ENCODE assay signal across 19 cellular contexts in genomic region chr20:56933331-56933698, GRCh38.
DNase-seq lines count a peak whose midpoint lies in the region; ATAC-seq, FAIRE-seq and TF ChIP-seq lines count a peak whose summit lies in the region.
"Had no signal": no experiment of that assay in that cellular context is flagged by ENCODE, and none has a peak within 500 bp of the region (broad histone marks: within the 10 kb centered on the region; RNA-seq: fewer than 3 reads in every experiment).

No MANE protein-coding gene starts in this region.

- H4K20me1 ChIP-seq in PC-3 (ENCODE audit: low read length) = no peaks in the 10 kb centered on the region
- H4K20me1 ChIP-seq in mammary epithelial cell (ENCODE audit: insufficient read depth, low read length) = no peaks in the 10 kb centered on the region
- H4K20me1 ChIP-seq in keratinocyte (ENCODE audit: control insufficient read depth, extremely low read depth, insufficient read depth, low read length) = no peaks in the 10 kb centered on the region
- H4K20me1 ChIP-seq: BLaER1 treated with 17β-estradiol and CSF1 and Interleukin-3, amounts not matched to agents 10 nM and 100 nM had no signal

- CTCF ChIA-PET in PC-3 (lab: Charles Lee) = interaction anchor here (0.5 kb wide), 1 partner anchor 53 kb away, joined by 3 read pairs; no protein-coding TSS in a partner anchor
- CTCF ChIA-PET in mammary epithelial cell (lab: Charles Lee; ENCODE audit: low non-redundant PET) = no interaction called here

- POLR2A ChIA-PET in PC-3 (lab: Charles Lee; ENCODE audit: unreplicated experiment) = no interaction called here

- no peaks in the 10 kb centered on the region for H3K36me3 Mint-ChIP-seq in stimulated activated naive B cell treated with anti-CD40 and anti-IgM and Interleukin-4, amounts not matched to agents 10 μg/mL and 1 μg/mL and 100 μg/mL, for 72 hours
- H3K36me3 Mint-ChIP-seq: CD4-positive, CD25-positive, alpha-beta regulatory T cell had no signal

- peaks cover 27 to 32% of the 10 kb centered on the region in 2 donors for H3K27me3 Mint-ChIP-seq in stimulated activated naive B cell treated with anti-CD40 and anti-IgM and Interleukin-4, amounts not matched to agents 10 μg/mL and 1 μg/mL and 100 μg/mL, for 72 hours

- TF ChIP-seq CTCF in PC-3 (conservative IDR thresholded peaks at IDR 0.05; ENCODE audit: low read depth, low read length) (no peak), mammary epithelial cell (conservative IDR thresholded peaks at IDR 0.05 in 1 of 2, IDR thresholded peaks at IDR 0.05 in 1 of 2; ENCODE audit: extremely low read depth in 1 of 2, insufficient read depth in 1 of 2, low read depth in 1 of 2, low read length in 2 of 2) (no peak), keratinocyte (optimal IDR thresholded peaks at IDR 0.05 in 1 of 3, IDR thresholded peaks at IDR 0.05 in 1 of 3, conservative IDR thresholded peaks at IDR 0.05 in 1 of 3; ENCODE audit: extremely low read depth in 1 of 3, insufficient read depth in 2 of 3, low read length in 3 of 3) (no peak)

- H3K79me2 ChIP-seq in PC-3 (ENCODE audit: low read length) (no peaks in the 10 kb centered on the region), mammary epithelial cell (ENCODE audit: insufficient read depth, low read length) (no peaks in the 10 kb centered on the region), keratinocyte (ENCODE audit: control insufficient read depth, insufficient read depth, low read length) (no peaks in the 10 kb centered on the region)

- DNase-seq in COLO829 (ENCODE audit: low spot score) = peak; percentile 46
- DNase-seq in PC-3 = peak; percentile 82
- peak; percentile 16 for DNase-seq in mammary epithelial cell
- no peak for DNase-seq in keratinocyte (ENCODE audit: low read depth, low spot score)
- DNase-seq in stimulated activated naive B cell treated with anti-CD40 and anti-IgM and Interleukin-4, amounts not matched to agents 10 μg/mL and 1 μg/mL and 100 μg/mL, for 72 hours = no peak
- no peak for DNase-seq in globus pallidus (ENCODE audit: low spot score)
- no peak for DNase-seq in COR-L47 (lab: John Stamatoyannopoulos, UW)
- DNase-seq: ACHN; CD4-positive, CD25-positive, alpha-beta regulatory T cell; DMS153; DMS79 treated with DMSO at 0.1 percent for 48 hours; EL; H9 had no signal

- no peak overlapping the region for H3K9ac ChIP-seq in PC-3 (ENCODE audit: low read length)
- H3K9ac ChIP-seq in mammary epithelial cell (ENCODE audit: insufficient read depth, low read length) = no peak overlapping the region
- no peak overlapping the region for H3K9ac ChIP-seq in keratinocyte (ENCODE audit: control insufficient read depth, extremely low read depth, insufficient read depth, low read length)
- H3K9ac ChIP-seq: BLaER1 treated with 17β-estradiol and CSF1 and Interleukin-3, amounts not matched to agents 10 nM and 100 nM had no signal

- ATAC-seq in PC-3 (peak; percentile 65; the same call in 1 of the 2 replicates), GM21381 (IDR thresholded peaks at IDR 0.05; ENCODE audit: unreplicated experiment) (no peak)
- ATAC-seq in stimulated activated naive B cell treated with anti-CD40 and anti-IgM and Interleukin-4, amounts not matched to agents 10 μg/mL and 1 μg/mL and 100 μg/mL, for 72 hours (replicated peaks) = no peak
- ATAC-seq: GM23338, HepG2 had no signal

- H3K27ac Mint-ChIP-seq in stimulated activated naive B cell treated with anti-CD40 and anti-IgM and Interleukin-4, amounts not matched to agents 10 μg/mL and 1 μg/mL and 100 μg/mL, for 72 hours = no peak overlapping the region
- H3K27ac Mint-ChIP-seq: CD4-positive, CD25-positive, alpha-beta regulatory T cell; GM23338; H9 had no signal

- no TSS peak for BruUV-seq in PC-3 (replicated peaks; lab: Mats Ljungman, UMichigan)
- BruUV-seq in mammary epithelial cell (replicated peaks; lab: Mats Ljungman, UMichigan) = no TSS peak

- H3K4me1 ChIP-seq in PC-3 (ENCODE audit: insufficient read depth, low read length) (peaks cover 14% of the 10 kb centered on the region), mammary epithelial cell (ENCODE audit: insufficient read depth, low read length) (peaks cover 4% of the 10 kb centered on the region), keratinocyte (ENCODE audit: control insufficient read depth, extremely low read depth, insufficient read depth, low read length) (peaks cover 6% of the 10 kb centered on the region)

- no peak overlapping the region for H3K4me3 Mint-ChIP-seq in stimulated activated naive B cell treated with anti-CD40 and anti-IgM and Interleukin-4, amounts not matched to agents 10 μg/mL and 1 μg/mL and 100 μg/mL, for 72 hours
- H3K4me3 Mint-ChIP-seq: CD4-positive, CD25-positive, alpha-beta regulatory T cell; GM23338; H9 had no signal

- H3K4me3 ChIP-seq in PC-3 (ENCODE audit: low read length) (no peak overlapping the region), mammary epithelial cell (replicated peaks in 1 of 3; ENCODE audit: insufficient read depth in 1 of 3, low read depth in 2 of 3, low read length in 3 of 3) (no peak overlapping the region), keratinocyte (ENCODE audit: control insufficient read depth in 2 of 3, extremely low read depth in 1 of 3, insufficient read depth in 2 of 3, low read depth in 1 of 3, low read length in 3 of 3) (no peak overlapping the region)
- H3K4me3 ChIP-seq: BLaER1 treated with 17β-estradiol and CSF1 and Interleukin-3, amounts not matched to agents 10 nM and 100 nM; GM23338 had no signal

- H2AFZ ChIP-seq in PC-3 (ENCODE audit: low read length) (peak overlapping the region; percentile 34), mammary epithelial cell (ENCODE audit: low read depth, low read length) (no peak overlapping the region), keratinocyte (ENCODE audit: control insufficient read depth, low read length) (no peak overlapping the region)
- H2AFZ ChIP-seq: GM23338 had no signal

- H3K9me3 ChIP-seq in PC-3 (ENCODE audit: low read length) (no peaks in the 10 kb centered on the region), mammary epithelial cell (replicated peaks; ENCODE audit: insufficient read depth, low read length) (no peaks in the 10 kb centered on the region), keratinocyte (ENCODE audit: control insufficient read depth, low read depth, low read length) (no peaks in the 10 kb centered on the region)
- H3K9me3 ChIP-seq: BLaER1 treated with 17β-estradiol and CSF1 and Interleukin-3, amounts not matched to agents 10 nM and 100 nM had no signal

- intact Hi-C loops in PC-3 (cut with micrococcal nuclease) (no loop called here), mammary epithelial cell (cut with micrococcal nuclease) (no loop called here)

- peak overlapping the region; percentile 45 for H3K27ac ChIP-seq in PC-3 (ENCODE audit: low read length)
- no peak overlapping the region for H3K27ac ChIP-seq in mammary epithelial cell (ENCODE audit: insufficient read depth, low read depth, low read length)
- H3K27ac ChIP-seq in keratinocyte (ENCODE audit: control insufficient read depth, insufficient read depth, low read length) = no peak overlapping the region
- H3K27ac ChIP-seq: BLaER1 treated with 17β-estradiol and CSF1 and Interleukin-3, amounts not matched to agents 10 nM and 100 nM had no signal

- peak overlapping the region; percentile 42 for H3K4me2 ChIP-seq in PC-3 (ENCODE audit: low read length)
- no peak overlapping the region for H3K4me2 ChIP-seq in mammary epithelial cell (ENCODE audit: insufficient read depth, low read depth, low read length)
- H3K4me2 ChIP-seq in keratinocyte (ENCODE audit: control insufficient read depth, extremely low read depth, insufficient read depth, low read depth, low read length) = peak overlapping the region; percentile 3
- H3K4me2 ChIP-seq: BLaER1 treated with 17β-estradiol and CSF1 and Interleukin-3, amounts not matched to agents 10 nM and 100 nM; GM23338 had no signal

- H3K9me3 Mint-ChIP-seq in stimulated activated naive B cell treated with anti-CD40 and anti-IgM and Interleukin-4, amounts not matched to agents 10 μg/mL and 1 μg/mL and 100 μg/mL, for 72 hours = peaks cover 0 to 2% of the 10 kb centered on the region in 2 donors
- H3K9me3 Mint-ChIP-seq: GM23338, H9 had no signal

- H3K36me3 ChIP-seq in PC-3 (ENCODE audit: low read depth, low read length) (no peaks in the 10 kb centered on the region), mammary epithelial cell (ENCODE audit: insufficient read depth, low read length) (no peaks in the 10 kb centered on the region), keratinocyte (ENCODE audit: control insufficient read depth in 2 of 2, extremely low read depth in 1 of 2, insufficient read depth in 2 of 2, low read length in 2 of 2) (no peaks in the 10 kb centered on the region)
- H3K36me3 ChIP-seq: BLaER1 treated with 17β-estradiol and CSF1 and Interleukin-3, amounts not matched to agents 10 nM and 100 nM had no signal

- no peaks in the 10 kb centered on the region for H3K9me1 ChIP-seq in keratinocyte (ENCODE audit: control insufficient read depth, extremely low read depth, insufficient read depth, low read length)

- no peaks in the 10 kb centered on the region for H3F3A ChIP-seq in PC-3 (ENCODE audit: low read length, unreplicated experiment)

- H3K27me3 ChIP-seq in PC-3 (ENCODE audit: low read length) (no peaks in the 10 kb centered on the region), mammary epithelial cell (ENCODE audit: insufficient read depth, low read length) (peaks cover 2% of the 10 kb centered on the region), keratinocyte (ENCODE audit: control insufficient read depth, extremely low read depth, insufficient read depth, low read length) (no peaks in the 10 kb centered on the region)

- dilution Hi-C loops in mammary epithelial cell (cut with HindIII; ENCODE audit: low sequenced_read_pairs) = no loop called here
- dilution Hi-C loops in keratinocyte (cut with MboI; ENCODE audit: extremely low pct_ligation_motif_present, low sequenced_read_pairs) = no loop called here

- no peaks in the 10 kb centered on the region for H3K4me1 Mint-ChIP-seq in stimulated activated naive B cell treated with anti-CD40 and anti-IgM and Interleukin-4, amounts not matched to agents 10 μg/mL and 1 μg/mL and 100 μg/mL, for 72 hours
- H3K4me1 Mint-ChIP-seq: CD4-positive, CD25-positive, alpha-beta regulatory T cell had no signal

- in situ Hi-C loops in mammary epithelial cell (cut with MboI; ENCODE audit: low sequenced_read_pairs in 2 of 2) = no loop called here

- FAIRE-seq in keratinocyte (lab: Jason Lieb, UNC) = no peak
- FAIRE-seq: G401.6, GM12891 had no signal

- no peaks in the 10 kb centered on the region for H3K9me2 ChIP-seq in PC-3 (replicated peaks; ENCODE audit: low read length)

- 43% methylated on average over 3 of the region's 3 CpGs for WGBS in mammary epithelial cell (ENCODE audit: low coverage, missing lambda C conversion rate)

Comparison
In these comparisons a context has a peak if more than half of its experiments do, and no peak if none do; other contexts are left out.
1. DNase-seq: peak in COLO829 (single experiment), PC-3 (single experiment) and mammary epithelial cell (single experiment); none in keratinocyte (single experiment), stimulated activated naive B cell treated with anti-CD40 and anti-IgM and Interleukin-4, amounts not matched to agents 10 μg/mL and 1 μg/mL and 100 μg/mL, for 72 hours (single experiment), globus pallidus (single experiment) and COR-L47 (single experiment).